In the genomic region with DNA sequence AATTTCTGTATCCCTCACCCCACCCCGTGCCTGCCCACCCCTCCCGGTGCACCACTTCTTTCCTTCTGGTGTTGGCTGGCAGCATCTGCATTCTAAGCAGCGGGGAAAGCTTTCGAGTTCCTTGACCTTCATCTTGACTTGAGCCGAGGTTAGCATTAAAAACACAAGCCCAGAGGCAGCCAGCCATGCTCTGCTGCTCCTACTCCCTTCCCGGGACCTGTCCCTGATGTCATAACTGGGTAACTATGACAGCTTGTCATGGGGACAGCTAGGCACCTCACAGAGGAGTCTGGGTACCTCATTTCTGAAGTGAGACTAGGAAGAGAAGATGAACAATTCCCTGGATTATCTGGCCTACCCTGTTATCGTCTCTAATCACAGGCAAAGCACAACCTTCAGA, we compare ENCODE assay signal across 9 cellular contexts. TPM values are rescaled to one million over a fixed set of nuclear protein-coding genes. Genes with fewer than 3 reads are reported as not detected.
DNase-seq lines count a peak whose midpoint lies in the region; ATAC-seq and TF ChIP-seq lines count a peak whose summit lies in the region.
"Had no signal": no experiment of that assay in that cellular context is flagged by ENCODE, and none has a peak within 500 bp of the region (broad histone marks: within the 10 kb centered on the region; RNA-seq: fewer than 3 reads in every experiment).

A gene (plus strand): TSS at position 301 of the 400 bp plus-strand sequence. CDS start 28 bp downstream, at position 329.

- H3K4me3 ChIP-seq in CD4-positive, alpha-beta memory T cell (ENCODE audit: low read length in 2 of 2) = peak within 1 kb of the TSS in 1 of 2 donors; percentile 77
- peak within 1 kb of the TSS; percentile 69 to 92 for H3K4me3 ChIP-seq in esophagus (ENCODE audit: low read depth in 1 of 2, low read length in 2 of 2)

- peak within 1 kb of the TSS in 6 of 7 donors; percentile 36 to 72 (median 49) for H3K27ac Mint-ChIP-seq in CD4-positive, alpha-beta memory T cell
- peak within 1 kb of the TSS; percentile 47 for H3K27ac Mint-ChIP-seq in osteocyte (ENCODE audit: unreplicated experiment)

- H3K27me3 Mint-ChIP-seq in CD4-positive, alpha-beta memory T cell = peaks cover 18% of the 10 kb centered on the region in 2 donors
- H3K27me3 Mint-ChIP-seq in osteocyte (ENCODE audit: unreplicated experiment) = peaks cover 2% of the 10 kb centered on the region

- peak within 1 kb of the TSS; percentile 76 to 85 (median 80) for H3K4me3 Mint-ChIP-seq in CD4-positive, alpha-beta memory T cell
- peak within 1 kb of the TSS; percentile 70 for H3K4me3 Mint-ChIP-seq in osteocyte (ENCODE audit: unreplicated experiment)

- no peaks in the 10 kb centered on the region for H3K9me3 Mint-ChIP-seq in CD4-positive, alpha-beta memory T cell
- H3K9me3 Mint-ChIP-seq in osteocyte (ENCODE audit: unreplicated experiment) = no peaks in the 10 kb centered on the region

- peaks cover 4% of the 10 kb centered on the region for H3K27me3 ChIP-seq in CD4-positive, alpha-beta memory T cell (ENCODE audit: insufficient read depth, low read length)
- no peaks in the 10 kb centered on the region for H3K27me3 ChIP-seq in esophagus (ENCODE audit: control insufficient read depth in 1 of 2, insufficient read depth in 2 of 2, low read length in 2 of 2)

- DNase-seq in CD4-positive, alpha-beta memory T cell = no peak
- DNase-seq in RWPE1 (ENCODE audit: low spot score) = no peak
- DNase-seq in osteocyte (ENCODE audit: extremely low spot score, unreplicated experiment) = no peak
- no peak for DNase-seq in cerebellar nuclear complex (lab: John Stamatoyannopoulos, UW)
- no peak for DNase-seq in NCI-H187 (lab: John Stamatoyannopoulos, UW)
- no peak for DNase-seq in G401 (ENCODE audit: low spot score)
- DNase-seq: NCI-H1417 had no signal

- H3K36me3 Mint-ChIP-seq in CD4-positive, alpha-beta memory T cell = peaks cover 0 to under 1% of the 10 kb centered on the region in 2 donors
- H3K36me3 Mint-ChIP-seq in osteocyte (ENCODE audit: unreplicated experiment) = no peaks in the 10 kb centered on the region

- H3K4me1 Mint-ChIP-seq in CD4-positive, alpha-beta memory T cell = peaks cover 0 to 13% (median 3%) of the 10 kb centered on the region in 4 donors
- H3K4me1 Mint-ChIP-seq in osteocyte (ENCODE audit: unreplicated experiment) = peaks cover 17% of the 10 kb centered on the region

- POLR2A ChIA-PET in CD4-positive, alpha-beta memory T cell (lab: Charles Lee; ENCODE audit: partially characterized antibody) = interaction anchor here (0.6 kb wide), 1 partner anchor 85 kb away, joined by 3 read pairs; no protein-coding TSS in a partner anchor
- POLR2A ChIA-PET in RWPE1 (lab: Yijun Ruan, JAX; ENCODE audit: low non-redundant PET) = no interaction called here

- no peaks in the 10 kb centered on the region for H3K9me3 ChIP-seq in CD4-positive, alpha-beta memory T cell (ENCODE audit: control insufficient read depth in 1 of 2, low read length in 2 of 2)
- H3K9me3 ChIP-seq in esophagus (ENCODE audit: control insufficient read depth in 2 of 2, insufficient read depth in 1 of 2, low read depth in 1 of 2, low read length in 1 of 2) = no peaks in the 10 kb centered on the region

- ATAC-seq in GM21825 (IDR thresholded peaks at IDR 0.05; ENCODE audit: unreplicated experiment) = no peak

- H3K36me3 ChIP-seq in CD4-positive, alpha-beta memory T cell (ENCODE audit: insufficient read depth, low read length) = no peaks in the 10 kb centered on the region
- peaks cover 0 to 3% of the 10 kb centered on the region in 2 donors for H3K36me3 ChIP-seq in esophagus (ENCODE audit: control insufficient read depth in 2 of 2, insufficient read depth in 2 of 2, low read length in 1 of 2)

- in situ Hi-C loops in G401 (cut with HindIII; ENCODE audit: low sequenced_read_pairs) = no loop called here

- WGBS in esophagus, 2 donors = 61 to 68% methylated on average over 7 of the region's 7 CpGs

- TF ChIP-seq CTCF in RWPE1 (conservative IDR thresholded peaks at IDR 0.05; ENCODE audit: low read depth) = no peak
- TF ChIP-seq CTCF in osteocyte (IDR thresholded peaks at IDR 0.05) = no peak

- CTCF ChIA-PET in CD4-positive, alpha-beta memory T cell (lab: Charles Lee; ENCODE audit: partially characterized antibody) = interaction anchor here (0.8 to 1.1 kb wide), 2 partner anchors 15 to 66 kb away, joined by 5 read pairs; no protein-coding TSS in a partner anchor
- CTCF ChIA-PET in RWPE1 (lab: Yijun Ruan, JAX) = interaction anchor here (1.5 kb wide), 1 partner anchor 20 kb away, joined by 4 read pairs; no protein-coding TSS in a partner anchor

- peaks cover 10% of the 10 kb centered on the region for H3K4me1 ChIP-seq in CD4-positive, alpha-beta memory T cell (ENCODE audit: insufficient read depth, low read length)
- H3K4me1 ChIP-seq in esophagus (ENCODE audit: control insufficient read depth in 2 of 2, insufficient read depth in 2 of 2, low read length in 1 of 2) = peaks cover 2 to 6% of the 10 kb centered on the region in 2 donors

- intact Hi-C loops in CD4-positive, alpha-beta memory T cell (cut with micrococcal nuclease) = no loop called here

- peak within 1 kb of the TSS; percentile 31 for H3K27ac ChIP-seq in CD4-positive, alpha-beta memory T cell (ENCODE audit: low read depth, low read length)
- H3K27ac ChIP-seq in RWPE1 (peak within 1 kb of the TSS; percentile 86), esophagus (ENCODE audit: low read depth in 2 of 2, low read length in 1 of 2) (peak within 1 kb of the TSS in 1 of 2 donors; percentile 86)

RNA-seq across cellular contexts. Expression of the gene that starts here (rescaled TPM):
- not detected for total RNA-seq in CD4-positive, alpha-beta memory T cell
- not detected for polyA plus RNA-seq in CD4-positive, alpha-beta memory T cell
- under 1 TPM in 1 of 2 donors, not detected in 1; 0.01 TPM for polyA plus RNA-seq in esophagus
- total RNA-seq in osteocyte = not detected in 2 replicates
- not detected in 2 replicates for total RNA-seq in G401 (2014; rRNA removed; shearing (Covaris generic))
